1 cellular context compared by ENCODE assay signal in the genomic region with DNA sequence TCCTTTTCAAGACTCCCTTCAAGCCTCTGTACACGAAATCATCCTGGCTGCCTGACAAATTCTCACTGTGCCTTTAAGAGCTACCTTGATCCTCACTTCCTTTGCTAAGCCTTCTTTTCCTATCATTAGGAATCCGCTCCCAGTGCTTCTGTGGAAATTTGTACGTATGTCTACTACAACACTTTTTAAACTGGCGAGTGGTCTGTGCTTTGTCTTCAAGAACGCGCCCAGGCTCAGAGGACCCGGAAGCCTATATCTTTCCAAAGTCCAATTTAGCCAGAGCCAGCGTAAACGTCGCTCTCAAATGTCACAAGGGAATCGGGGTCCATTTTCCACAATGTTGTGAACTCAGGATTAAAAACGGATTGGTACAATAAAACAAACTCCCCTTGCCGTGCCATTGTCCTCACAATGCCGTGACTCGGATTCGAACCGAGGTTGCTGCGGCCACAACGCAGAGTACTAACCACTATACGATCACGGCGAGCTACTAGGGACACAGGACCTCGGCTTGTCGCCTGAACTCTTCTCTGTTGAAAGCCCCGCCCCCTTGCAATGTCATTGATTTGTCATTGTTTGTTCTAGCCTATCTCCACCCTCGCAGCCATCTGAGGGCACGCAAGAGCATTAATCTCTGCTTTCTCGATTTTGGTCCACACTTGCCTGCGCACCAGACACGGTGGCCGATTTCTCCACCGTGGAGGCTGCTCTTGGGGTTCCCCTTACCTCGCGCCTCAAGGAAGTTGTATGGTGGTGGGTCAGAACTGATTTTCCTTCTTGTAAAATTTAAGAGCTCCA.
TF ChIP-seq lines count a peak whose summit lies in the region.

No MANE protein-coding gene starts in this region.

TF ChIP-seq in HEK293, 187 proteins besides CTCF, POLR2A, EP300 and RAD21 (continued from another document and continues in another):
- TF ChIP-seq, protein P1, sequence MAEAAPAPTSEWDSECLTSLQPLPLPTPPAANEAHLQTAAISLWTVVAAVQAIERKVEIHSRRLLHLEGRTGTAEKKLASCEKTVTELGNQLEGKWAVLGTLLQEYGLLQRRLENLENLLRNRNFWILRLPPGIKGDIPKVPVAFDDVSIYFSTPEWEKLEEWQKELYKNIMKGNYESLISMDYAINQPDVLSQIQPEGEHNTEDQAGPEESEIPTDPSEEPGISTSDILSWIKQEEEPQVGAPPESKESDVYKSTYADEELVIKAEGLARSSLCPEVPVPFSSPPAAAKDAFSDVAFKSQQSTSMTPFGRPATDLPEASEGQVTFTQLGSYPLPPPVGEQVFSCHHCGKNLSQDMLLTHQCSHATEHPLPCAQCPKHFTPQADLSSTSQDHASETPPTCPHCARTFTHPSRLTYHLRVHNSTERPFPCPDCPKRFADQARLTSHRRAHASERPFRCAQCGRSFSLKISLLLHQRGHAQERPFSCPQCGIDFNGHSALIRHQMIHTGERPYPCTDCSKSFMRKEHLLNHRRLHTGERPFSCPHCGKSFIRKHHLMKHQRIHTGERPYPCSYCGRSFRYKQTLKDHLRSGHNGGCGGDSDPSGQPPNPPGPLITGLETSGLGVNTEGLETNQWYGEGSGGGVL (tag by site-specific recombination; IDR thresholded peaks at IDR 0.05): no peak
- no peak for TF ChIP-seq ZNF140 (tag by site-specific recombination; IDR thresholded peaks at IDR 0.05)
- TF ChIP-seq ZNF510 (tag by site-specific recombination; IDR thresholded peaks at IDR 0.05; ENCODE audit: insufficient replicate concordance): no peak
- peak; percentile 28; the same call in 1 of the 2 replicates for TF ChIP-seq ZNF76 (tag by site-specific recombination; IDR thresholded peaks at IDR 0.05; ENCODE audit: borderline replicate concordance, low read depth)
- no peak for TF ChIP-seq ZNF837 (tag by site-specific recombination; IDR thresholded peaks at IDR 0.05)
- TF ChIP-seq SCRT2 (tag by site-specific recombination; IDR thresholded peaks at IDR 0.05): no peak
- TF ChIP-seq ZNF174 (tag by site-specific recombination; IDR thresholded peaks at IDR 0.05): no peak
- peak; percentile 80 for TF ChIP-seq BCL11A (tag by site-specific recombination; IDR thresholded peaks at IDR 0.05; ENCODE audit: low read depth)
- TF ChIP-seq ZNF768 (tag by site-specific recombination; IDR thresholded peaks at IDR 0.05): no peak
- TF ChIP-seq GLIS2 (tag by site-specific recombination; IDR thresholded peaks at IDR 0.05): no peak
- TF ChIP-seq ZNF133 (tag by site-specific recombination; IDR thresholded peaks at IDR 0.05): no peak
- no peak for TF ChIP-seq ZNF214 (tag by site-specific recombination; IDR thresholded peaks at IDR 0.05; ENCODE audit: borderline replicate concordance)
- TF ChIP-seq SP2 (tag by site-specific recombination; IDR thresholded peaks at IDR 0.05): peak; percentile 36; the same call in 1 of the 2 replicates
- TF ChIP-seq ZNF416 (tag by site-specific recombination; IDR thresholded peaks at IDR 0.05): no peak
- no peak for TF ChIP-seq ZNF707 (tag by site-specific recombination; IDR thresholded peaks at IDR 0.05)
- TF ChIP-seq ZNF776 (tag by site-specific recombination; IDR thresholded peaks at IDR 0.05; ENCODE audit: borderline replicate concordance): no peak
- no peak for TF ChIP-seq ZIC2 (tag by site-specific recombination; IDR thresholded peaks at IDR 0.05)
- TF ChIP-seq ZNF16 (tag by site-specific recombination; IDR thresholded peaks at IDR 0.05; ENCODE audit: low read depth): no peak
- no peak for TF ChIP-seq FEZF1 (tag by site-specific recombination; IDR thresholded peaks at IDR 0.05)
- TF ChIP-seq ZNF830 (tag by site-specific recombination; IDR thresholded peaks at IDR 0.05; ENCODE audit: low read depth): no peak
- TF ChIP-seq REPIN1 (tag by site-specific recombination; IDR thresholded peaks at IDR 0.05; ENCODE audit: low read depth): peak; percentile 77; the same call in 1 of the 2 replicates
- no peak for TF ChIP-seq ZNF404 (tag by site-specific recombination; IDR thresholded peaks at IDR 0.05)
- TF ChIP-seq ZNF549 (tag by site-specific recombination; IDR thresholded peaks at IDR 0.05): no peak
- TF ChIP-seq ZEB2 (tag by site-specific recombination; IDR thresholded peaks at IDR 0.05): peak; percentile 94
- TF ChIP-seq ZNF341 (tag by site-specific recombination; IDR thresholded peaks at IDR 0.05; ENCODE audit: low read depth): 0 out of 2 replicates have a peak, but pooled peaks have one; percentile 11
- no peak for TF ChIP-seq ZNF670 (tag by site-specific recombination; IDR thresholded peaks at IDR 0.05; ENCODE audit: low read depth)
- TF ChIP-seq ZNF426 (tag by site-specific recombination; IDR thresholded peaks at IDR 0.05): no peak
- no peak for TF ChIP-seq ZNF223 (tag by site-specific recombination; IDR thresholded peaks at IDR 0.05)
- TF ChIP-seq, protein P2, sequence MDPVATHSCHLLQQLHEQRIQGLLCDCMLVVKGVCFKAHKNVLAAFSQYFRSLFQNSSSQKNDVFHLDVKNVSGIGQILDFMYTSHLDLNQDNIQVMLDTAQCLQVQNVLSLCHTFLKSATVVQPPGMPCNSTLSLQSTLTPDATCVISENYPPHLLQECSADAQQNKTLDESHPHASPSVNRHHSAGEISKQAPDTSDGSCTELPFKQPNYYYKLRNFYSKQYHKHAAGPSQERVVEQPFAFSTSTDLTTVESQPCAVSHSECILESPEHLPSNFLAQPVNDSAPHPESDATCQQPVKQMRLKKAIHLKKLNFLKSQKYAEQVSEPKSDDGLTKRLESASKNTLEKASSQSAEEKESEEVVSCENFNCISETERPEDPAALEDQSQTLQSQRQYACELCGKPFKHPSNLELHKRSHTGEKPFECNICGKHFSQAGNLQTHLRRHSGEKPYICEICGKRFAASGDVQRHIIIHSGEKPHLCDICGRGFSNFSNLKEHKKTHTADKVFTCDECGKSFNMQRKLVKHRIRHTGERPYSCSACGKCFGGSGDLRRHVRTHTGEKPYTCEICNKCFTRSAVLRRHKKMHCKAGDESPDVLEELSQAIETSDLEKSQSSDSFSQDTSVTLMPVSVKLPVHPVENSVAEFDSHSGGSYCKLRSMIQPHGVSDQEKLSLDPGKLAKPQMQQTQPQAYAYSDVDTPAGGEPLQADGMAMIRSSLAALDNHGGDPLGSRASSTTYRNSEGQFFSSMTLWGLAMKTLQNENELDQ (tag by site-specific recombination; IDR thresholded peaks at IDR 0.05; ENCODE audit: low read depth): no peak
- TF ChIP-seq ZNF274 (IDR thresholded peaks at IDR 0.05; ENCODE audit: low read length): no peak
- no peak for TF ChIP-seq ZNF274 (tag by site-specific recombination; IDR thresholded peaks at IDR 0.05; ENCODE audit: borderline replicate concordance)
- TF ChIP-seq, protein P3, sequence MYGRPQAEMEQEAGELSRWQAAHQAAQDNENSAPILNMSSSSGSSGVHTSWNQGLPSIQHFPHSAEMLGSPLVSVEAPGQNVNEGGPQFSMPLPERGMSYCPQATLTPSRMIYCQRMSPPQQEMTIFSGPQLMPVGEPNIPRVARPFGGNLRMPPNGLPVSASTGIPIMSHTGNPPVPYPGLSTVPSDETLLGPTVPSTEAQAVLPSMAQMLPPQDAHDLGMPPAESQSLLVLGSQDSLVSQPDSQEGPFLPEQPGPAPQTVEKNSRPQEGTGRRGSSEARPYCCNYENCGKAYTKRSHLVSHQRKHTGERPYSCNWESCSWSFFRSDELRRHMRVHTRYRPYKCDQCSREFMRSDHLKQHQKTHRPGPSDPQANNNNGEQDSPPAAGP (tag by site-specific recombination; IDR thresholded peaks at IDR 0.05): peak; percentile 95
- peak; percentile 95 for TF ChIP-seq ZNF660 (tag by site-specific recombination; IDR thresholded peaks at IDR 0.05)
- no peak for TF ChIP-seq MYNN (tag by site-specific recombination; IDR thresholded peaks at IDR 0.05; ENCODE audit: borderline replicate concordance)
- TF ChIP-seq ZBTB10 (tag by site-specific recombination; IDR thresholded peaks at IDR 0.05): no peak
- TF ChIP-seq ZBTB11 (tag by site-specific recombination; conservative IDR thresholded peaks at IDR 0.05; ENCODE audit: low read depth): no peak
- 0 out of 2 replicates have a peak, but pooled peaks have one; percentile 35 for TF ChIP-seq ZBTB21 (tag by site-specific recombination; IDR thresholded peaks at IDR 0.05)
- no peak for TF ChIP-seq ZNF701 (tag by site-specific recombination; IDR thresholded peaks at IDR 0.05)
- no peak for TF ChIP-seq ZNF18 (tag by site-specific recombination; IDR thresholded peaks at IDR 0.05)
- TF ChIP-seq ZNF280D (tag by site-specific recombination; IDR thresholded peaks at IDR 0.05): no peak
- TF ChIP-seq, protein P4, sequence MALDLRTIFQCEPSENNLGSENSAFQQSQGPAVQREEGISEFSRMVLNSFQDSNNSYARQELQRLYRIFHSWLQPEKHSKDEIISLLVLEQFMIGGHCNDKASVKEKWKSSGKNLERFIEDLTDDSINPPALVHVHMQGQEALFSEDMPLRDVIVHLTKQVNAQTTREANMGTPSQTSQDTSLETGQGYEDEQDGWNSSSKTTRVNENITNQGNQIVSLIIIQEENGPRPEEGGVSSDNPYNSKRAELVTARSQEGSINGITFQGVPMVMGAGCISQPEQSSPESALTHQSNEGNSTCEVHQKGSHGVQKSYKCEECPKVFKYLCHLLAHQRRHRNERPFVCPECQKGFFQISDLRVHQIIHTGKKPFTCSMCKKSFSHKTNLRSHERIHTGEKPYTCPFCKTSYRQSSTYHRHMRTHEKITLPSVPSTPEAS (tag by site-specific recombination; IDR thresholded peaks at IDR 0.05): 0 out of 2 replicates have a peak, but pooled peaks have one; percentile 29
- no peak for TF ChIP-seq SETDB1 (IDR thresholded peaks at IDR 0.05; ENCODE audit: insufficient read length, low read length)
- no peak for TF ChIP-seq ZNF311 (tag by site-specific recombination; IDR thresholded peaks at IDR 0.05; ENCODE audit: borderline replicate concordance)
